10 cellular contexts compared by ENCODE assay signal in the genomic region with DNA sequence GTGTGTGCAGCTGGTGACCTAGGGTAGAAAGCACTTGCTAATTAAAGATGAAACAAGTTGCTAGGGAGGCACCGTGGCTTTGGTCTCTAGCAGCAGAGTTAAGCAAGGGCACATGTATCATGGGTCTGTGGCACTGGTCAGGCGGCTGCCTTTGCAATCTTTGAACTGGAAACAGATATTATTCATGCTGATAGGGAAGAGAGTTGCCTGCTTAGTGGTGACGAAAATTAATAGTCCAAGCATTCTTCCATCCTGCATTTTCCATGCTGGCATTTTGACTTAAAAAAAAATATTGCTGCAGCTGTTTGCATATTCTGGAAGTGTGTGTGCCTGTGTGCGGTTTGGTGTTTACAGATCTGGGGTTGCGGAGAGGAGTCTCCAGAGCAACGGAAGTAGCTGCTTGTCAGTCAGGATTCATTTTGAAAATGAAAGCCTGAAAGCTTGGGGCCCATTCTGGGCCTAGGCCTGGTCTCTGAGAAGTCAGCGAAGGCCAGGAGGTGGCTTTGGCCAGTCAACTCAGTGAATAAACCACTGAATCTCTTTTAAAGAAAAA. TPM values are rescaled to one million over a fixed set of nuclear protein-coding genes. Genes with fewer than 3 reads are reported as not detected.
DNase-seq lines count a peak whose midpoint lies in the region; ATAC-seq, FAIRE-seq and TF ChIP-seq lines count a peak whose summit lies in the region.
"Had no signal": no experiment of that assay in that cellular context is flagged by ENCODE, and none has a peak within 500 bp of the region (broad histone marks: within the 10 kb centered on the region; RNA-seq: fewer than 3 reads in every experiment).

No MANE protein-coding gene starts in this region.

- no peak for TF ChIP-seq CTCF in Caco-2 (IDR thresholded peaks at IDR 0.05; ENCODE audit: insufficient read depth in 1 of 2, low read depth in 1 of 2, low read length in 1 of 2, severe bottlenecking in 1 of 2, unreplicated experiment in 1 of 2)

- no peak overlapping the region for H3K27ac Mint-ChIP-seq in Caco-2 (ENCODE audit: unreplicated experiment)

- H3K9me3 ChIP-seq in Caco-2 (no peaks in the 10 kb centered on the region), right cardiac atrium (ENCODE audit: control insufficient read depth, low read length) (no peaks in the 10 kb centered on the region)

- H3K27ac ChIP-seq in caudate nucleus (ENCODE audit: low read depth, low read length) (no peak overlapping the region), right cardiac atrium (ENCODE audit: low read length) (no peak overlapping the region)

- no peaks in the 10 kb centered on the region for H3K9me3 Mint-ChIP-seq in Caco-2 (ENCODE audit: unreplicated experiment)

- peaks cover 13% of the 10 kb centered on the region for H3K4me1 Mint-ChIP-seq in Caco-2 (ENCODE audit: low read depth, unreplicated experiment)

- CTCF ChIA-PET in Caco-2 (lab: Charles Lee), result no interaction called here

- DNase-seq in GM12892 (ENCODE audit: insufficient read length) (peak; percentile 67), NCI-H526 treated with DMSO at 0.1 percent for 48 hours (lab: John Stamatoyannopoulos, UW) (peak; percentile 28), Caco-2 (no peak), caudate nucleus (lab: John Stamatoyannopoulos, UW) (no peak), right cardiac atrium (no peak)
- DNase-seq in activated naive CD4-positive, alpha-beta T cell treated with Interleukin-2 at 50 U/mL for 16 hours, result peak; percentile 53
- DNase-seq in stimulated activated CD4-positive, alpha-beta T cell treated with anti-CD3 and anti-CD28 coated beads, Interleukin-15, amount 100 ng/mL, for 24 hours, result peak; percentile 66

- TF ChIP-seq POLR2A in GM12892 (IDR thresholded peaks at IDR 0.05; ENCODE audit: low read depth, low read length), result peak; percentile 22; the same call in 1 of the 2 replicates

- POLR2A ChIA-PET in Caco-2 (lab: Charles Lee), result no interaction called here

- H3K27me3 Mint-ChIP-seq in Caco-2 (ENCODE audit: insufficient read depth, unreplicated experiment), result no peaks in the 10 kb centered on the region

- no peak overlapping the region for H3K4me3 ChIP-seq in Caco-2 (ENCODE audit: low read depth, low read length)
- no peak overlapping the region for H3K4me3 ChIP-seq in right cardiac atrium (ENCODE audit: low read length)

- peak; percentile 100 for FAIRE-seq in GM12892 (lab: Jason Lieb, UNC)
- FAIRE-seq: endothelial cell of umbilical vein had no signal

- ATAC-seq in HG02571 (IDR thresholded peaks at IDR 0.05; ENCODE audit: unreplicated experiment) (peak; percentile 68), right cardiac atrium (no peak)
- ATAC-seq: HCT116 had no signal

- H3K4me3 Mint-ChIP-seq in Caco-2 (ENCODE audit: unreplicated experiment), result no peak overlapping the region

- H3K27me3 ChIP-seq in Caco-2 (replicated peaks; ENCODE audit: control insufficient read depth, insufficient read depth, low read length) (no peaks in the 10 kb centered on the region), right cardiac atrium (ENCODE audit: control insufficient read depth, insufficient read depth) (no peaks in the 10 kb centered on the region)

- no peaks in the 10 kb centered on the region for H3K36me3 ChIP-seq in Caco-2 (ENCODE audit: control insufficient read depth, insufficient read depth, low read length)

- no peaks in the 10 kb centered on the region for H3K36me3 Mint-ChIP-seq in Caco-2 (ENCODE audit: insufficient read depth, unreplicated experiment)

- intact Hi-C loops in Caco-2 (cut with micrococcal nuclease; ENCODE audit: unreplicated experiment) (loop anchor here (10.0 kb wide), 1 partner anchor 241 kb away; no protein-coding TSS in a partner anchor), right cardiac atrium (cut with DNase I) (no loop called here)

- H3K4me1 ChIP-seq in Caco-2 (no peaks in the 10 kb centered on the region), right cardiac atrium (ENCODE audit: control insufficient read depth, insufficient read depth, low read length) (no peaks in the 10 kb centered on the region)

- no TSS peak for BruUV-seq in Caco-2 (replicated peaks; lab: Mats Ljungman, UMichigan)

- WGBS in right cardiac atrium, result 71% methylated on average over 7 of the region's 7 CpGs

RNA-seq across cellular contexts. Expression of a gene that starts 2.3 kb away (rescaled TPM):
- 0.89 TPM for polyA plus RNA-seq in GM12892 (2012; ENCODE audit: missing spikeins)
- total RNA-seq in Caco-2 (2022), result 2.0 and 2.2 TPM in 2 replicates
- total RNA-seq in right cardiac atrium, result under 1 TPM in 2 of 4 donors, not detected in 2; 0.37 to 0.53 TPM
- 0.14 TPM for polyA plus RNA-seq in right cardiac atrium
- total RNA-seq: endothelial cell of umbilical vein had no signal
- polyA plus RNA-seq: endothelial cell of umbilical vein had no signal

RNA-seq across cellular contexts. Expression of a gene that starts 35.4 kb away (rescaled TPM):
- polyA plus RNA-seq in GM12892 (2012; ENCODE audit: missing spikeins), result 9,006 TPM
- 1,700 and 1,787 TPM in 2 replicates for total RNA-seq in Caco-2 (2022)
- 1,000 to 10,000 TPM; 1,125 to 1,239 (median 1,186) TPM for total RNA-seq in right cardiac atrium
- polyA plus RNA-seq in right cardiac atrium, result 4,509 TPM

Comparison
In these comparisons a context has a peak if more than half of its experiments do, and no peak if none do; other contexts are left out.
1. DNase-seq: peak in GM12892 (single experiment), NCI-H526 treated with DMSO at 0.1 percent for 48 hours (single experiment), activated naive CD4-positive, alpha-beta T cell treated with Interleukin-2 at 50 U/mL for 16 hours (single experiment) and stimulated activated CD4-positive, alpha-beta T cell treated with anti-CD3 and anti-CD28 coated beads, Interleukin-15, amount 100 ng/mL, for 24 hours (single experiment); none in Caco-2 (0 of 2), caudate nucleus (0 of 61) and right cardiac atrium (0 of 3).